Comparison of ENCODE assay signal across 16 cellular contexts in genomic region chr20:38255389-38255788, GRCh38. TPM values are rescaled to one million over a fixed set of nuclear protein-coding genes. Genes with fewer than 3 reads are reported as not detected.
DNase-seq lines count a peak whose midpoint lies in the region; ATAC-seq, FAIRE-seq and TF ChIP-seq lines count a peak whose summit lies in the region.
"Had no signal": no experiment of that assay in that cellular context is flagged by ENCODE, and none has a peak within 500 bp of the region (broad histone marks: within the 10 kb centered on the region; RNA-seq: fewer than 3 reads in every experiment).

No MANE protein-coding gene starts in this region.

- no peak overlapping the region for H3K4me2 ChIP-seq in mammary epithelial cell (ENCODE audit: insufficient read depth, low read depth, low read length)

- dilution Hi-C loops in mammary epithelial cell (cut with HindIII; ENCODE audit: low sequenced_read_pairs), result no loop called here

- H3K4me3 ChIP-seq in breast epithelium (no peak overlapping the region), mammary epithelial cell (replicated peaks in 1 of 3; ENCODE audit: insufficient read depth in 1 of 3, low read depth in 2 of 3, low read length in 3 of 3) (no peak overlapping the region), rectal smooth muscle tissue (ENCODE audit: low read length) (no peak overlapping the region)
- H3K4me3 ChIP-seq: lung had no signal

- no peaks in the 10 kb centered on the region for H3K36me3 ChIP-seq in breast epithelium
- no peaks in the 10 kb centered on the region for H3K36me3 ChIP-seq in mammary epithelial cell (ENCODE audit: insufficient read depth, low read length)
- H3K36me3 ChIP-seq in rectal smooth muscle tissue (ENCODE audit: control insufficient read depth, insufficient read depth, low read length), result no peaks in the 10 kb centered on the region

- no peak for DNase-seq in breast epithelium (ENCODE audit: low spot score in 2 of 2)
- no peak for DNase-seq in mammary epithelial cell
- peak; percentile 49 for DNase-seq in left cardiac atrium
- no peak for DNase-seq in T-helper 17 cell
- DNase-seq in NCI-H2107 (lab: John Stamatoyannopoulos, UW), result no peak
- no peak for DNase-seq in naive thymus-derived CD8-positive, alpha-beta T cell
- DNase-seq in GM12892 (ENCODE audit: insufficient read length), result no peak
- DNase-seq: activated T-cell treated with anti-CD3 and anti-CD28 coated beads, Interleukin-2, amount 50 U/mL, for 24 hours; NCI-H1092; NCI-H345; OCI-M1; stimulated activated CD4-positive, alpha-beta T cell treated with anti-CD3 and anti-CD28 coated beads, Interleukin-4, amount 100 ng/mL, for 4 hours had no signal

- H3K27me3 ChIP-seq in breast epithelium (no peaks in the 10 kb centered on the region), mammary epithelial cell (ENCODE audit: insufficient read depth, low read length) (peaks cover 2% of the 10 kb centered on the region), rectal smooth muscle tissue (ENCODE audit: control insufficient read depth, insufficient read depth, low read length) (peaks cover 3% of the 10 kb centered on the region)

- TF ChIP-seq POLR2A in breast epithelium (IDR thresholded peaks at IDR 0.05) (no peak), GM12892 (IDR thresholded peaks at IDR 0.05; ENCODE audit: low read depth, low read length) (no peak)

- H3K9ac ChIP-seq in mammary epithelial cell (ENCODE audit: insufficient read depth, low read length), result no peak overlapping the region
- no peak overlapping the region for H3K9ac ChIP-seq in rectal smooth muscle tissue (ENCODE audit: low read length)

- H3K4me1 Mint-ChIP-seq in T-helper 17 cell, result peaks cover 9% of the 10 kb centered on the region
- peaks cover 0 to 7% (median 3%) of the 10 kb centered on the region in 4 donors for H3K4me1 Mint-ChIP-seq in naive thymus-derived CD8-positive, alpha-beta T cell

- no peaks in the 10 kb centered on the region for H3K9me3 Mint-ChIP-seq in naive thymus-derived CD8-positive, alpha-beta T cell
- H3K9me3 Mint-ChIP-seq: activated T-cell treated with anti-CD3 and anti-CD28 coated beads, Interleukin-2, amount 50 U/mL, for 24 hours; stimulated activated naive CD8-positive, alpha-beta T cell treated with anti-CD3 and anti-CD28 coated beads, Interleukin-15, Interleukin-2, amounts not matched to agents 100 ng/mL and 50 ng/mL, for 24 hours had no signal

- no peak overlapping the region for H3K4me3 Mint-ChIP-seq in T-helper 17 cell
- no peak overlapping the region for H3K4me3 Mint-ChIP-seq in naive thymus-derived CD8-positive, alpha-beta T cell
- H3K4me3 Mint-ChIP-seq: activated T-cell treated with anti-CD3 and anti-CD28 coated beads, Interleukin-2, amount 50 U/mL, for 24 hours; stimulated activated naive CD8-positive, alpha-beta T cell treated with anti-CD3 and anti-CD28 coated beads, Interleukin-15, Interleukin-2, amounts not matched to agents 100 ng/mL and 50 ng/mL, for 24 hours had no signal

- in situ Hi-C loops in mammary epithelial cell (cut with MboI; ENCODE audit: low sequenced_read_pairs in 2 of 2), result no loop called here

- CTCF ChIA-PET in mammary epithelial cell (lab: Charles Lee; ENCODE audit: low non-redundant PET), result no interaction called here

- H3K27ac ChIP-seq in breast epithelium, result peak overlapping the region; percentile 75 to 86
- no peak overlapping the region for H3K27ac ChIP-seq in mammary epithelial cell (ENCODE audit: insufficient read depth, low read depth, low read length)
- H3K27ac ChIP-seq in rectal smooth muscle tissue (ENCODE audit: low read depth, low read length), result peak overlapping the region; percentile 38
- H3K27ac ChIP-seq: 22Rv1 had no signal

- peaks cover 1 to 3% of the 10 kb centered on the region in 2 donors for H3K4me1 ChIP-seq in breast epithelium
- peaks cover 4% of the 10 kb centered on the region for H3K4me1 ChIP-seq in mammary epithelial cell (ENCODE audit: insufficient read depth, low read length)
- H3K4me1 ChIP-seq in rectal smooth muscle tissue (ENCODE audit: control insufficient read depth, insufficient read depth, low read length), result peaks cover 4% of the 10 kb centered on the region

- H3K79me2 ChIP-seq in mammary epithelial cell (ENCODE audit: insufficient read depth, low read length), result no peaks in the 10 kb centered on the region

- no peak overlapping the region for H2AFZ ChIP-seq in mammary epithelial cell (ENCODE audit: low read depth, low read length)

- H3K27ac Mint-ChIP-seq in T-helper 17 cell, result no peak overlapping the region
- no peak overlapping the region for H3K27ac Mint-ChIP-seq in naive thymus-derived CD8-positive, alpha-beta T cell
- H3K27ac Mint-ChIP-seq: activated T-cell treated with anti-CD3 and anti-CD28 coated beads, Interleukin-2, amount 50 U/mL, for 24 hours; stimulated activated naive CD8-positive, alpha-beta T cell treated with anti-CD3 and anti-CD28 coated beads, Interleukin-15, Interleukin-2, amounts not matched to agents 100 ng/mL and 50 ng/mL, for 24 hours had no signal

- WGBS in mammary epithelial cell (ENCODE audit: low coverage, missing lambda C conversion rate), result 31% methylated on average over 5 of the region's 5 CpGs

- H3K9me3 ChIP-seq in breast epithelium, result no peaks in the 10 kb centered on the region
- H3K9me3 ChIP-seq in mammary epithelial cell (replicated peaks; ENCODE audit: insufficient read depth, low read length), result no peaks in the 10 kb centered on the region
- H3K9me3 ChIP-seq in T-helper 17 cell (ENCODE audit: control insufficient read depth, low read length, poor library complexity, severe bottlenecking), result no peaks in the 10 kb centered on the region

- BruUV-seq in mammary epithelial cell (replicated peaks; lab: Mats Ljungman, UMichigan), result no TSS peak

- POLR2A ChIA-PET in naive thymus-derived CD8-positive, alpha-beta T cell (lab: Charles Lee), result no interaction called here

- H3K36me3 Mint-ChIP-seq in T-helper 17 cell (ENCODE audit: low read depth), result peaks cover 12% of the 10 kb centered on the region
- H3K36me3 Mint-ChIP-seq in naive thymus-derived CD8-positive, alpha-beta T cell, result no peaks in the 10 kb centered on the region

- H4K20me1 ChIP-seq in mammary epithelial cell (ENCODE audit: insufficient read depth, low read length), result no peaks in the 10 kb centered on the region

- TF ChIP-seq CTCF in breast epithelium (IDR thresholded peaks at IDR 0.05) (no peak), mammary epithelial cell (conservative IDR thresholded peaks at IDR 0.05 in 1 of 2, IDR thresholded peaks at IDR 0.05 in 1 of 2; ENCODE audit: extremely low read depth in 1 of 2, insufficient read depth in 1 of 2, low read depth in 1 of 2, low read length in 2 of 2) (no peak)

- intact Hi-C loops in breast epithelium (cut with DNase I; ENCODE audit: low total_unique reads) (no loop called here), mammary epithelial cell (cut with micrococcal nuclease) (no loop called here), left cardiac atrium (cut with DNase I) (no loop called here)

- ATAC-seq in left cardiac atrium (peak; percentile 20 to 43), T-helper 17 cell (no peak)
- no peak for ATAC-seq in naive thymus-derived CD8-positive, alpha-beta T cell

- peaks cover 65% of the 10 kb centered on the region for H3K27me3 Mint-ChIP-seq in T-helper 17 cell
- peaks cover 23 to 58% (median 37%) of the 10 kb centered on the region in 5 donors for H3K27me3 Mint-ChIP-seq in naive thymus-derived CD8-positive, alpha-beta T cell

- FAIRE-seq in GM12892 (lab: Jason Lieb, UNC), result no peak

RNA-seq across cellular contexts. Expression of gene KIAA1755, which starts 5.1 kb away (rescaled TPM):
- total RNA-seq in breast epithelium (1 to 10 TPM; 2.1 to 5.1 (median 4.3) TPM), mammary epithelial cell (under 1 TPM; 0.40 to 0.83 TPM), left cardiac atrium (1 to 10 TPM; 8.0 to 8.1 TPM), T-helper 17 cell (not detected)
- 0.41 TPM for polyA plus RNA-seq in mammary epithelial cell
- polyA minus RNA-seq in mammary epithelial cell, result 2.3 TPM
- total RNA-seq in naive thymus-derived CD8-positive, alpha-beta T cell, result not detected
- polyA plus RNA-seq in naive thymus-derived CD8-positive, alpha-beta T cell, result not detected
- not detected for polyA plus RNA-seq in GM12892 (2012; ENCODE audit: missing spikeins)

RNA-seq across cellular contexts. Expression of gene BPI, which starts 48.6 kb away (rescaled TPM):
- total RNA-seq in breast epithelium, result under 1 TPM in 1 of 3 donors, not detected in 2; 0.59 TPM
- not detected for total RNA-seq in mammary epithelial cell
- not detected for polyA plus RNA-seq in mammary epithelial cell
- not detected for polyA minus RNA-seq in mammary epithelial cell
- not detected for total RNA-seq in left cardiac atrium
- total RNA-seq in T-helper 17 cell, result not detected
- not detected for total RNA-seq in naive thymus-derived CD8-positive, alpha-beta T cell
- polyA plus RNA-seq in naive thymus-derived CD8-positive, alpha-beta T cell, result not detected
- polyA plus RNA-seq in GM12892 (2012; ENCODE audit: missing spikeins), result not detected

Comparison
In these comparisons a context has a peak if more than half of its experiments do, and no peak if none do; other contexts are left out.
1. ATAC-seq: peak in left cardiac atrium (2 of 2); none in T-helper 17 cell (single experiment) and naive thymus-derived CD8-positive, alpha-beta T cell (0 of 2).